6 cellular contexts compared by ENCODE assay signal in the genomic region with DNA sequence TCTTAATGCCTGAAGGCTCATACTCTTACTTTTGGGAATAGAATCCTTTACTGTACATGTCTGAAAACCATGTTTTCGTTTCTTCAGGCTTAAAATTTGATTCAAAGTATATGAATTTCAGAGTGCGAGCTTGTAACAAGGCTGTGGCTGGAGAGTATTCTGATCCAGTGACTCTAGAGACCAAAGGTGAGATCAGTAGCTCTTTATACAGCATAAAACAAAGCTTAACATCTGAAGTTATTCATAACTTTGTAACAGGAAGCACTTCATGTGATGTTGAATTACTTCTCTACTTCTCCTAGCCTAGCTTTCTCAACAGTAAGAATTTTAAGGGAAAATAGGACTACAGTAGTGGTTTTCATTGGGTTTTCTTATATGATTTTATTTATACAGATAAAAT.
"Had no signal": no experiment of that assay in that cellular context is flagged by ENCODE, and none has a peak within 500 bp of the region (broad histone marks: within the 10 kb centered on the region; RNA-seq: fewer than 3 reads in every experiment).

No MANE protein-coding gene starts in this region.

- FAIRE-seq: HepG2 had no signal

- ATAC-seq: HepG2 had no signal

- DNase-seq: GM23248, GOT3, H9, HCEC 1CT, KBM-7 had no signal
